26 cellular contexts compared by ENCODE assay signal in genomic region chr4:142752331-142752830, GRCh38.
DNase-seq lines count a peak whose midpoint lies in the region; ATAC-seq and TF ChIP-seq lines count a peak whose summit lies in the region.
"Had no signal": no experiment of that assay in that cellular context is flagged by ENCODE, and none has a peak within 500 bp of the region (broad histone marks: within the 10 kb centered on the region; RNA-seq: fewer than 3 reads in every experiment).

No MANE protein-coding gene starts in this region.

- H3K27ac Mint-ChIP-seq in CD4-positive, alpha-beta memory T cell = no peak overlapping the region
- H3K27ac Mint-ChIP-seq: CD14-positive monocyte; memory B cell; natural killer cell; stimulated activated naive B cell treated with anti-CD40 and anti-IgM and Interleukin-4, amounts not matched to agents 10 μg/mL and 1 μg/mL and 100 μg/mL, for 72 hours had no signal

- no peak overlapping the region for H2AK5ac ChIP-seq in mesendoderm (ENCODE audit: low read length)

- H3K56ac ChIP-seq in mesendoderm (ENCODE audit: low read length) = no peak overlapping the region

- POLR2A ChIA-PET in CD4-positive, alpha-beta memory T cell (lab: Charles Lee; ENCODE audit: partially characterized antibody) = no interaction called here

- H3K36me3 ChIP-seq in DND-41 (ENCODE audit: insufficient read depth, low read length) = no peaks in the 10 kb centered on the region
- no peaks in the 10 kb centered on the region for H3K36me3 ChIP-seq in mesendoderm (ENCODE audit: control insufficient read depth, insufficient read depth, low read length)
- no peaks in the 10 kb centered on the region for H3K36me3 ChIP-seq in CD4-positive, alpha-beta memory T cell (ENCODE audit: insufficient read depth, low read length)
- H3K36me3 ChIP-seq in suprapubic skin = no peaks in the 10 kb centered on the region
- H3K36me3 ChIP-seq: thoracic aorta had no signal

- no peak overlapping the region for H2BK15ac ChIP-seq in mesendoderm (replicated peaks; ENCODE audit: low read depth)

- no peak overlapping the region for H2BK5ac ChIP-seq in mesendoderm (ENCODE audit: low read length)

- H3K79me2 ChIP-seq in DND-41 (ENCODE audit: insufficient read depth, low read length) (no peaks in the 10 kb centered on the region), mesendoderm (ENCODE audit: control insufficient read depth, insufficient read depth, low read length) (no peaks in the 10 kb centered on the region)

- WGBS in mesendoderm (ENCODE audit: extremely low coverage, insufficient coverage, low lambda C conversion rate) = no CpG with 5 or more reads among the region's 6 CpGs
- 53% methylated on average over 6 of the region's 6 CpGs for WGBS in suprapubic skin

- H3K4me2 ChIP-seq in DND-41 (ENCODE audit: insufficient read depth, low read length) (no peak overlapping the region), mesendoderm (ENCODE audit: low read length) (no peak overlapping the region)

- H3K4me1 Mint-ChIP-seq in CD4-positive, alpha-beta memory T cell = peaks cover 0 to 1% (median 0%) of the 10 kb centered on the region in 4 donors
- H3K4me1 Mint-ChIP-seq: CD14-positive monocyte; memory B cell; natural killer cell; stimulated activated naive B cell treated with anti-CD40 and anti-IgM and Interleukin-4, amounts not matched to agents 10 μg/mL and 1 μg/mL and 100 μg/mL, for 72 hours had no signal

- no peak overlapping the region for H3K27ac ChIP-seq in DND-41 (ENCODE audit: low read length)
- H3K27ac ChIP-seq in mesendoderm (ENCODE audit: low read depth, low read length) = no peak overlapping the region
- no peak overlapping the region for H3K27ac ChIP-seq in CD4-positive, alpha-beta memory T cell (ENCODE audit: low read depth, low read length)
- H3K27ac ChIP-seq in suprapubic skin = no peak overlapping the region
- H3K27ac ChIP-seq: body of pancreas, thoracic aorta had no signal

- no peak for TF ChIP-seq EP300 in suprapubic skin (IDR thresholded peaks at IDR 0.05)

- ATAC-seq in DND-41 (ENCODE audit: insufficient read depth, low read depth) = no peak
- ATAC-seq: body of pancreas; HepG2; natural killer cell; stimulated activated naive B cell treated with anti-CD40 and anti-IgM and Interleukin-4, amounts not matched to agents 10 μg/mL and 1 μg/mL and 100 μg/mL, for 72 hours had no signal

- no peaks in the 10 kb centered on the region for H3K27me3 Mint-ChIP-seq in CD4-positive, alpha-beta memory T cell
- H3K27me3 Mint-ChIP-seq: memory B cell; stimulated activated naive B cell treated with anti-CD40 and anti-IgM and Interleukin-4, amounts not matched to agents 10 μg/mL and 1 μg/mL and 100 μg/mL, for 72 hours had no signal

- H4K20me1 ChIP-seq in DND-41 (ENCODE audit: insufficient read depth, low read length) = no peaks in the 10 kb centered on the region

- H3K27me3 ChIP-seq in DND-41 (ENCODE audit: insufficient read depth, low read length, poor library complexity) = no peaks in the 10 kb centered on the region
- no peaks in the 10 kb centered on the region for H3K27me3 ChIP-seq in mesendoderm (ENCODE audit: insufficient read depth, low read length, poor library complexity)
- no peaks in the 10 kb centered on the region for H3K27me3 ChIP-seq in CD4-positive, alpha-beta memory T cell (ENCODE audit: insufficient read depth, low read length)
- H3K27me3 ChIP-seq in suprapubic skin = no peaks in the 10 kb centered on the region
- H3K27me3 ChIP-seq: body of pancreas had no signal

- no peaks in the 10 kb centered on the region for H3K4me1 ChIP-seq in DND-41 (ENCODE audit: insufficient read depth, low read length)
- H3K4me1 ChIP-seq in mesendoderm (ENCODE audit: control insufficient read depth, low read depth, low read length) = no peaks in the 10 kb centered on the region
- H3K4me1 ChIP-seq in CD4-positive, alpha-beta memory T cell (ENCODE audit: insufficient read depth, low read length) = no peaks in the 10 kb centered on the region
- no peaks in the 10 kb centered on the region for H3K4me1 ChIP-seq in suprapubic skin
- H3K4me1 ChIP-seq: body of pancreas had no signal

- no peak overlapping the region for H4K8ac ChIP-seq in mesendoderm (ENCODE audit: low read depth, low read length)

- no peak overlapping the region for H4K5ac ChIP-seq in mesendoderm (ENCODE audit: low read length)

- CTCF ChIA-PET in CD4-positive, alpha-beta memory T cell (lab: Charles Lee; ENCODE audit: partially characterized antibody) = no interaction called here

- no peak for TF ChIP-seq CTCF in DND-41 (IDR thresholded peaks at IDR 0.05; ENCODE audit: borderline replicate concordance, extremely low read depth, low read length, poor library complexity, severe bottlenecking)
- TF ChIP-seq CTCF in suprapubic skin (IDR thresholded peaks at IDR 0.05) = no peak

- no peaks in the 10 kb centered on the region for H3K9me3 ChIP-seq in DND-41 (ENCODE audit: insufficient read depth, low read length, severe bottlenecking)
- H3K9me3 ChIP-seq in CD4-positive, alpha-beta memory T cell (ENCODE audit: control insufficient read depth in 1 of 2, low read length in 2 of 2) = no peaks in the 10 kb centered on the region
- H3K9me3 ChIP-seq in suprapubic skin = no peaks in the 10 kb centered on the region
- H3K9me3 ChIP-seq: body of pancreas, thoracic aorta had no signal

- H3K4ac ChIP-seq in mesendoderm (ENCODE audit: low read depth, low read length) = no peak overlapping the region

- no peak overlapping the region for H3K23ac ChIP-seq in mesendoderm (ENCODE audit: low read length)

- peak overlapping the region; percentile 2 for H2BK120ac ChIP-seq in mesendoderm (ENCODE audit: low read depth, low read length)

- H3K36me3 Mint-ChIP-seq in CD4-positive, alpha-beta memory T cell = no peaks in the 10 kb centered on the region
- H3K36me3 Mint-ChIP-seq: CD14-positive monocyte; memory B cell; natural killer cell; stimulated activated naive B cell treated with anti-CD40 and anti-IgM and Interleukin-4, amounts not matched to agents 10 μg/mL and 1 μg/mL and 100 μg/mL, for 72 hours had no signal

- no peak overlapping the region for H3K18ac ChIP-seq in mesendoderm (ENCODE audit: low read length)

- no peak overlapping the region for H3K9ac ChIP-seq in DND-41 (ENCODE audit: low read depth, low read length)
- no peak overlapping the region for H3K9ac ChIP-seq in mesendoderm (ENCODE audit: low read length)

- H3K4me3 Mint-ChIP-seq in CD4-positive, alpha-beta memory T cell = no peak overlapping the region
- H3K4me3 Mint-ChIP-seq: CD14-positive monocyte; memory B cell; natural killer cell; stimulated activated naive B cell treated with anti-CD40 and anti-IgM and Interleukin-4, amounts not matched to agents 10 μg/mL and 1 μg/mL and 100 μg/mL, for 72 hours had no signal

- DNase-seq in DND-41 (no peak), NCI-H69 (lab: John Stamatoyannopoulos, UW) (peak; percentile 21), mesendoderm (no peak), retina (peak; percentile 26), dedifferentiated amniotic fluid mesenchymal stem cell (ENCODE audit: extremely low spot score) (no peak), suprapubic skin (ENCODE audit: low spot score in 2 of 2) (no peak), cerebellar nuclear complex (lab: John Stamatoyannopoulos, UW) (no peak)
- DNase-seq in CD4-positive, alpha-beta memory T cell = no peak
- DNase-seq: activated CD4-positive, alpha-beta T cell treated with anti-CD3 and anti-CD28 coated beads for 1 hour; activated gamma-delta T cell; activated T-cell treated with anti-CD3 and anti-CD28 coated beads, Interleukin-2, amount 50 U/mL, for 1 hour; body of pancreas; EL; glutamatergic neuron; Kasumi-1; natural killer cell; NCI-H1092; NCI-H1930; NCI-H2227 treated with DMSO at 0.1 percent for 48 hours; stimulated activated CD4-positive, alpha-beta T cell treated with anti-CD3 and anti-CD28 coated beads, Interleukin-4, amount 100 ng/mL, for 1 hour; stimulated activated naive B cell treated with anti-CD40 and anti-IgM and Interleukin-4, amounts not matched to agents 10 μg/mL and 1 μg/mL and 100 μg/mL, for 72 hours; T-helper 1 cell had no signal

- peaks cover 0 to under 1% (median 0%) of the 10 kb centered on the region in 8 donors for H3K9me3 Mint-ChIP-seq in CD4-positive, alpha-beta memory T cell
- H3K9me3 Mint-ChIP-seq: memory B cell; stimulated activated naive B cell treated with anti-CD40 and anti-IgM and Interleukin-4, amounts not matched to agents 10 μg/mL and 1 μg/mL and 100 μg/mL, for 72 hours had no signal

- no peak for TF ChIP-seq POLR2A in suprapubic skin (IDR thresholded peaks at IDR 0.05)

- H3K4me3 ChIP-seq in DND-41 (ENCODE audit: low read depth in 1 of 2, low read length in 2 of 2) (no peak overlapping the region), mesendoderm (ENCODE audit: low read length) (no peak overlapping the region), suprapubic skin (no peak overlapping the region)
- no peak overlapping the region for H3K4me3 ChIP-seq in CD4-positive, alpha-beta memory T cell (ENCODE audit: low read length in 2 of 2)
- H3K4me3 ChIP-seq: body of pancreas, thoracic aorta had no signal

- peak overlapping the region; percentile 29; the same call in 1 of the 2 replicates for H2AFZ ChIP-seq in DND-41 (ENCODE audit: low read depth, low read length)

- intact Hi-C loops in CD4-positive, alpha-beta memory T cell (cut with micrococcal nuclease) = no loop called here

- no peaks in the 10 kb centered on the region for H3K79me1 ChIP-seq in mesendoderm (ENCODE audit: low read length)

Comparison
In these comparisons a context has a peak if more than half of its experiments do, and no peak if none do; other contexts are left out.
1. DNase-seq: peak in NCI-H69 (single experiment) and retina (single experiment); none in DND-41 (single experiment), mesendoderm (single experiment), CD4-positive, alpha-beta memory T cell (0 of 5), dedifferentiated amniotic fluid mesenchymal stem cell (single experiment), suprapubic skin (0 of 2) and cerebellar nuclear complex (0 of 2).